Comparison of ENCODE assay signal across 11 cellular contexts in genomic region chr2:182880100-182880499, GRCh38. TPM values are rescaled to one million over a fixed set of nuclear protein-coding genes. Genes with fewer than 3 reads are reported as not detected.
DNase-seq lines count a peak whose midpoint lies in the region; ATAC-seq, FAIRE-seq and TF ChIP-seq lines count a peak whose summit lies in the region.
"Not testable (repeated sequence)": the region's sequence is repeated elsewhere in the genome, so short reads cannot be mapped to it uniquely, and the experiment has no call there.
"Had no signal": no experiment of that assay in that cellular context is flagged by ENCODE, and none has a peak within 500 bp of the region (broad histone marks: within the 10 kb centered on the region; RNA-seq: fewer than 3 reads in every experiment).

No MANE protein-coding gene starts in this region.

- not testable (repeated sequence) for H4K20me1 ChIP-seq in K562 (replicated peaks; ENCODE audit: control insufficient read depth, insufficient read depth, low read length)

- H3K9me1 ChIP-seq in K562 (ENCODE audit: control insufficient read depth, insufficient read depth, low read length) = not testable (repeated sequence)

- not testable (repeated sequence) for TF ChIP-seq RAD21 in K562 (CRISPR knock-in tag; conservative IDR thresholded peaks at IDR 0.05 in 1 of 2, IDR thresholded peaks at IDR 0.05 in 1 of 2)

- intact Hi-C loops in K562 (cut with micrococcal nuclease) = not testable (repeated sequence)

- TF ChIP-seq POLR2A in K562 (conservative IDR thresholded peaks at IDR 0.05) = not testable (repeated sequence)

- H3K27me3 ChIP-seq in K562 (ENCODE audit: control insufficient read depth in 2 of 2, insufficient read depth in 2 of 2, low read length in 2 of 2) = not testable (repeated sequence)

- in situ Hi-C loops in K562 (cut with MboI) = not testable (repeated sequence)

- POLR2A ChIA-PET in HEK293 (lab: Yijun Ruan, JAX); K562 (lab: Yijun Ruan, JAX): not testable (repeated sequence)

- not testable (repeated sequence) for FAIRE-seq in K562 (lab: Jason Lieb, UNC)

- WGBS in K562 (ENCODE audit: insufficient coverage, low coverage, missing lambda C conversion rate) = 0% methylated on average over 1 of the region's 1 CpG

- ATAC-seq in K562 = not testable (repeated sequence)

- not testable (repeated sequence) for H3K4me1 ChIP-seq in HEK293 (ENCODE audit: control insufficient read depth, insufficient read depth, low read length); K562 (replicated peaks in 1 of 2; ENCODE audit: control insufficient read depth in 2 of 2, insufficient read depth in 2 of 2, low read length in 2 of 2)

- not testable (repeated sequence) for DNase-seq in K562 (ENCODE audit: extremely low read depth in 1 of 4, low spot score in 3 of 4)

- not testable (repeated sequence) for H3K9ac ChIP-seq in K562 (ENCODE audit: insufficient read depth in 1 of 2, low read depth in 2 of 2, low read length in 2 of 2)

- H3K4me2 ChIP-seq in K562 (ENCODE audit: insufficient read depth, low read length) = not testable (repeated sequence)

- not testable (repeated sequence) for H3K79me2 ChIP-seq in K562 (ENCODE audit: control insufficient read depth, insufficient read depth, low read length)

- CTCF ChIA-PET in HEK293 (lab: Yijun Ruan, JAX) = interaction anchor here (1.5 to 2.0 kb wide), 2 partner anchors 10 to 15 kb away, joined by 4 to 11 read pairs; no protein-coding TSS in a partner anchor
- CTCF ChIA-PET in K562 (lab: Yijun Ruan, JAX; ENCODE audit: low intra/inter-chr PET ratio) = not testable (repeated sequence)

- BruUV-seq in K562 (replicated peaks; lab: Mats Ljungman, UMichigan) = not testable (repeated sequence)

- not testable (repeated sequence) for H3K36me3 ChIP-seq in HEK293 (ENCODE audit: control insufficient read depth in 2 of 2, insufficient read depth in 1 of 2, low read length in 2 of 2); K562 (ENCODE audit: control insufficient read depth, insufficient read depth, low read length)

- H3K4me3 ChIP-seq in HEK293 (ENCODE audit: low read depth, low read length); K562: not testable (repeated sequence)

- not testable (repeated sequence) for H3K27ac ChIP-seq in HEK293 (ENCODE audit: extremely low read depth, low read depth, low read length); K562 (ENCODE audit: extremely low read depth, low read depth, low read length)

- TF ChIP-seq CTCF in HEK293 (tag by site-specific recombination; IDR thresholded peaks at IDR 0.05); K562 (IDR thresholded peaks at IDR 0.05 in 2 of 3, conservative IDR thresholded peaks at IDR 0.05 in 1 of 3; ENCODE audit: insufficient read depth in 2 of 3, low read depth in 1 of 3, low read length in 3 of 3): not testable (repeated sequence)

- TF ChIP-seq EP300 in K562 (IDR thresholded peaks at IDR 0.05; ENCODE audit: low read length) = not testable (repeated sequence)

- H3K9me3 ChIP-seq in HEK293 (ENCODE audit: control insufficient read depth, insufficient read depth, low read depth, low read length); K562 (replicated peaks; ENCODE audit: control insufficient read depth, insufficient read depth, low read depth, low read length): not testable (repeated sequence)

- not testable (repeated sequence) for H2AFZ ChIP-seq in K562 (ENCODE audit: low read depth, low read length)

TF ChIP-seq in HEK293, 187 proteins besides CTCF, POLR2A, EP300 and RAD21:
- peak; percentile 66; the same call in 1 of the 2 replicates for TF ChIP-seq ZNF146 (tag by site-specific recombination; IDR thresholded peaks at IDR 0.05)

TF ChIP-seq in K562, 482 proteins besides CTCF, POLR2A, EP300 and RAD21:
- TF ChIP-seq ZNF146 (CRISPR knock-in tag; IDR thresholded peaks at IDR 0.05; ENCODE audit: unreplicated experiment) (peak; percentile 83), BCOR (IDR thresholded peaks at IDR 0.05) (peak; percentile 46), KDM1A (IDR thresholded peaks at IDR 0.05) (peak in 1 of 2 experiments; percentile 41; a peak in 2 of 4 replicates)

RNA-seq across cellular contexts. Expression of gene FRZB, which starts 13.7 kb away (rescaled TPM):
- total RNA-seq in K562 (2011; cell fraction: chromatin; rRNA removed; ENCODE audit: low replicate concordance) = 0.12 and 0.44 TPM in 2 replicates
- 0.17 and 0.26 TPM in 2 replicates for total RNA-seq in K562 (2011; cell fraction: nucleolus; rRNA removed)
- 0.15 and 0.38 TPM in 2 replicates for total RNA-seq in K562 (2011; cell fraction: nucleoplasm; rRNA removed)
- not detected in 2 replicates for total RNA-seq in K562 (2014; rRNA removed)
- 0.06 TPM in 1 of 2 replicates, not detected in the other for total RNA-seq in K562 (2014; rRNA removed; fragmentation: Illumina TruSeq; extraction: Trizol)
- total RNA-seq in K562 (2015; rRNA removed; fragmentation: Illumina TruSeq; extraction: Trizol) = not detected in 2 replicates
- total RNA-seq in K562 (2021) = not detected in 2 replicates
- 0.01 and 0.11 TPM in 2 replicates for polyA plus RNA-seq in K562 (2011; rRNA removed)
- polyA plus RNA-seq in K562 (2011; cell fraction: cytosol; rRNA removed) = 0.01 TPM in 1 of 2 replicates, not detected in the other
- 0.21 and 0.34 TPM in 2 replicates for polyA plus RNA-seq in K562 (2011; cell fraction: nucleus; rRNA removed)
- polyA plus RNA-seq in K562 (2012) = 0.03 and 0.11 TPM in 2 replicates
- polyA plus RNA-seq in K562 (2014; fragmentation: Illumina TruSeq; extraction: Trizol) = 0.03 and 0.08 TPM in 2 replicates
- not detected for polyA plus RNA-seq in K562 (2014; fragmentation: Nextera tagmentation; extraction: Ambion mirVana)
- polyA plus RNA-seq in K562 (2014; rRNA removed) = 0.03 and 0.05 TPM in 2 replicates
- 0.06 TPM in 1 of 2 replicates, not detected in the other for polyA minus RNA-seq in K562 (2011; rRNA and poly(A)+ RNA removed)
- polyA minus RNA-seq in K562 (2011; cell fraction: cytosol; rRNA and poly(A)+ RNA removed) = not detected in 2 replicates
- polyA minus RNA-seq in K562 (2011; cell fraction: nucleus; rRNA and poly(A)+ RNA removed) = 0.13 and 0.22 TPM in 2 replicates
- total RNA-seq: B cell; Caco-2; CD4-positive, alpha-beta memory T cell; CD4-positive, alpha-beta T cell; CD4-positive, CD25-positive, alpha-beta regulatory T cell; CD8-positive, alpha-beta memory T cell; CD8-positive, alpha-beta T cell; Daoy had no signal
- polyA plus RNA-seq: CD14-positive monocyte; CD4-positive, CD25-positive, alpha-beta regulatory T cell; CD8-positive, alpha-beta memory T cell had no signal
